In the genomic region with DNA sequence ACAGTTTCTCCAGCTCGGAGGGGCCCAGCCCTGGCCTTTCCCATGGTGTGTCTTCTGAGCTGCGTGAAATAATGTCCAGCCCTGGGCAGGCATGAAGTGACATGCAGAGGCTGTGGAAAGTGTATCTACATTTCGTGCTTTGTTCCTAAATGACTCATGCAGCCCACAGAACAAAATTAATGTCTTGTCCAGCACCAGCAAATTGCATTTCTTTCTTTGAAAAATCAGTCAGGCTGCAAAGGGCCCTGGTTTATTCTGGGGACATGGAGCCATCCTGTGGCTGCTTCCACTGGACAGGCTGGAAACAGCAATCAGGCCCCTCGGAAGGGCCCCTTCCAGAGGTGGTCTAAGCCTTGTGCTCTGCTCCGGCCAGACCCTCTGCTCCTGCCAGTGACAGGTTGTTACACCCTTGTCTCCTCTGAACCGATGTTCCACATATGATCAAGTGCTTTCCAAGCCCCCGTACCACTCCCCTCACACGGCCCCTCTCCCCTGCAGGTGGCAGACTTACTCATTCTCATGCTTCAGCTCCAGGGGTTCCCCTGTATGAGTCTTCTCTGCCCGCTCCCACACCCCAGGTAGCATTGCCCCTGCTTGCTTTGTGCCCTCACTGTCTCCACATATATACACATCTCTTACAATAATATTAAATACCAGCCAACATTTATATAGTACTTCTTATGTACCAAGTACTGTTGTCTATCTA, we compare ENCODE assay signal across 1 cellular context.
TF ChIP-seq lines count a peak whose summit lies in the region.

No MANE protein-coding gene starts in this region.

TF ChIP-seq in GM12878, 131 proteins besides CTCF, POLR2A, EP300 and RAD21 (continued from another document):
- TF ChIP-seq, protein P1, sequence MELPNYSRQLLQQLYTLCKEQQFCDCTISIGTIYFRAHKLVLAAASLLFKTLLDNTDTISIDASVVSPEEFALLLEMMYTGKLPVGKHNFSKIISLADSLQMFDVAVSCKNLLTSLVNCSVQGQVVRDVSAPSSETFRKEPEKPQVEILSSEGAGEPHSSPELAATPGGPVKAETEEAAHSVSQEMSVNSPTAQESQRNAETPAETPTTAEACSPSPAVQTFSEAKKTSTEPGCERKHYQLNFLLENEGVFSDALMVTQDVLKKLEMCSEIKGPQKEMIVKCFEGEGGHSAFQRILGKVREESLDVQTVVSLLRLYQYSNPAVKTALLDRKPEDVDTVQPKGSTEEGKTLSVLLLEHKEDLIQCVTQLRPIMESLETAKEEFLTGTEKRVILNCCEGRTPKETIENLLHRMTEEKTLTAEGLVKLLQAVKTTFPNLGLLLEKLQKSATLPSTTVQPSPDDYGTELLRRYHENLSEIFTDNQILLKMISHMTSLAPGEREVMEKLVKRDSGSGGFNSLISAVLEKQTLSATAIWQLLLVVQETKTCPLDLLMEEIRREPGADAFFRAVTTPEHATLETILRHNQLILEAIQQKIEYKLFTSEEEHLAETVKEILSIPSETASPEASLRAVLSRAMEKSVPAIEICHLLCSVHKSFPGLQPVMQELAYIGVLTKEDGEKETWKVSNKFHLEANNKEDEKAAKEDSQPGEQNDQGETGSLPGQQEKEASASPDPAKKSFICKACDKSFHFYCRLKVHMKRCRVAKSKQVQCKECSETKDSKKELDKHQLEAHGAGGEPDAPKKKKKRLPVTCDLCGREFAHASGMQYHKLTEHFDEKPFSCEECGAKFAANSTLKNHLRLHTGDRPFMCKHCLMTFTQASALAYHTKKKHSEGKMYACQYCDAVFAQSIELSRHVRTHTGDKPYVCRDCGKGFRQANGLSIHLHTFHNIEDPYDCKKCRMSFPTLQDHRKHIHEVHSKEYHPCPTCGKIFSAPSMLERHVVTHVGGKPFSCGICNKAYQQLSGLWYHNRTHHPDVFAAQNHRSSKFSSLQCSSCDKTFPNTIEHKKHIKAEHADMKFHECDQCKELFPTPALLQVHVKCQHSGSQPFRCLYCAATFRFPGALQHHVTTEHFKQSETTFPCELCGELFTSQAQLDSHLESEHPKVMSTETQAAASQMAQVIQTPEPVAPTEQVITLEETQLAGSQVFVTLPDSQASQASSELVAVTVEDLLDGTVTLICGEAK (IDR thresholded peaks at IDR 0.05; ENCODE audit: borderline replicate concordance) = no peak
- no peak for TF ChIP-seq SMAD5 (IDR thresholded peaks at IDR 0.05; ENCODE audit: low read depth)
- TF ChIP-seq, protein P2, sequence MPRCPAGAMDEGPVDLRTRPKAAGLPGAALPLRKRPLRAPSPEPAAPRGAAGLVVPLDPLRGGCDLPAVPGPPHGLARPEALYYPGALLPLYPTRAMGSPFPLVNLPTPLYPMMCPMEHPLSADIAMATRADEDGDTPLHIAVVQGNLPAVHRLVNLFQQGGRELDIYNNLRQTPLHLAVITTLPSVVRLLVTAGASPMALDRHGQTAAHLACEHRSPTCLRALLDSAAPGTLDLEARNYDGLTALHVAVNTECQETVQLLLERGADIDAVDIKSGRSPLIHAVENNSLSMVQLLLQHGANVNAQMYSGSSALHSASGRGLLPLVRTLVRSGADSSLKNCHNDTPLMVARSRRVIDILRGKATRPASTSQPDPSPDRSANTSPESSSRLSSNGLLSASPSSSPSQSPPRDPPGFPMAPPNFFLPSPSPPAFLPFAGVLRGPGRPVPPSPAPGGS (IDR thresholded peaks at IDR 0.05; ENCODE audit: borderline replicate concordance, insufficient read depth, low read depth, low read length, poor library complexity, severe bottlenecking) = peak; percentile 68
- TF ChIP-seq SRF (IDR thresholded peaks at IDR 0.05; ENCODE audit: low read depth in 2 of 2, low read length in 2 of 2) = no peak
- TF ChIP-seq POLR2AphosphoS5 (IDR thresholded peaks at IDR 0.05; ENCODE audit: low read length) = no peak
- no peak for TF ChIP-seq SREBF2 (IDR thresholded peaks at IDR 0.05; ENCODE audit: low read length)
- peak; percentile 88 for TF ChIP-seq IRF4 (IDR thresholded peaks at IDR 0.05; ENCODE audit: low read depth, low read length)
- TF ChIP-seq SMAD1 (IDR thresholded peaks at IDR 0.05; ENCODE audit: low read depth, partially characterized antibody) = no peak
- TF ChIP-seq CHD1 (IDR thresholded peaks at IDR 0.05; ENCODE audit: low read depth, low read length) = no peak
- TF ChIP-seq JUND (IDR thresholded peaks at IDR 0.05; ENCODE audit: low read depth, low read length) = no peak
- 0 out of 4 replicates have a peak, but pooled peaks of 1 of the 2 experiments have one; percentile 24 for TF ChIP-seq BHLHE40 (IDR thresholded peaks at IDR 0.05; ENCODE audit: borderline replicate concordance in 1 of 2, low read depth in 2 of 2, low read length in 1 of 2)
- no peak for TF ChIP-seq SIX5 (IDR thresholded peaks at IDR 0.05; ENCODE audit: low read depth, low read length, severe bottlenecking)
- TF ChIP-seq STAT3 (IDR thresholded peaks at IDR 0.05; ENCODE audit: low read depth, low read length) = no peak
- no peak for TF ChIP-seq TCF3 (IDR thresholded peaks at IDR 0.05; ENCODE audit: borderline replicate concordance, insufficient read depth, low read depth, low read length)
- TF ChIP-seq ATF7 (IDR thresholded peaks at IDR 0.05; ENCODE audit: low read depth) = no peak
- peak; percentile 57; the same call in 1 of the 2 replicates for TF ChIP-seq NFIC (IDR thresholded peaks at IDR 0.05; ENCODE audit: low read depth, low read length)
- TF ChIP-seq IRF3 (IDR thresholded peaks at IDR 0.05) = no peak
- TF ChIP-seq, protein P3, sequence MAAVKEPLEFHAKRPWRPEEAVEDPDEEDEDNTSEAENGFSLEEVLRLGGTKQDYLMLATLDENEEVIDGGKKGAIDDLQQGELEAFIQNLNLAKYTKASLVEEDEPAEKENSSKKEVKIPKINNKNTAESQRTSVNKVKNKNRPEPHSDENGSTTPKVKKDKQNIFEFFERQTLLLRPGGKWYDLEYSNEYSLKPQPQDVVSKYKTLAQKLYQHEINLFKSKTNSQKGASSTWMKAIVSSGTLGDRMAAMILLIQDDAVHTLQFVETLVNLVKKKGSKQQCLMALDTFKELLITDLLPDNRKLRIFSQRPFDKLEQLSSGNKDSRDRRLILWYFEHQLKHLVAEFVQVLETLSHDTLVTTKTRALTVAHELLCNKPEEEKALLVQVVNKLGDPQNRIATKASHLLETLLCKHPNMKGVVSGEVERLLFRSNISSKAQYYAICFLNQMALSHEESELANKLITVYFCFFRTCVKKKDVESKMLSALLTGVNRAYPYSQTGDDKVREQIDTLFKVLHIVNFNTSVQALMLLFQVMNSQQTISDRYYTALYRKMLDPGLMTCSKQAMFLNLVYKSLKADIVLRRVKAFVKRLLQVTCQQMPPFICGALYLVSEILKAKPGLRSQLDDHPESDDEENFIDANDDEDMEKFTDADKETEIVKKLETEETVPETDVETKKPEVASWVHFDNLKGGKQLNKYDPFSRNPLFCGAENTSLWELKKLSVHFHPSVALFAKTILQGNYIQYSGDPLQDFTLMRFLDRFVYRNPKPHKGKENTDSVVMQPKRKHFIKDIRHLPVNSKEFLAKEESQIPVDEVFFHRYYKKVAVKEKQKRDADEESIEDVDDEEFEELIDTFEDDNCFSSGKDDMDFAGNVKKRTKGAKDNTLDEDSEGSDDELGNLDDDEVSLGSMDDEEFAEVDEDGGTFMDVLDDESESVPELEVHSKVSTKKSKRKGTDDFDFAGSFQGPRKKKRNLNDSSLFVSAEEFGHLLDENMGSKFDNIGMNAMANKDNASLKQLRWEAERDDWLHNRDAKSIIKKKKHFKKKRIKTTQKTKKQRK (IDR thresholded peaks at IDR 0.05; ENCODE audit: low read depth, low read length) = no peak
- no peak for TF ChIP-seq SMC3 (IDR thresholded peaks at IDR 0.05; ENCODE audit: borderline replicate concordance, low read length)
- peak; percentile 46; the same call in 1 of the 2 replicates for TF ChIP-seq TCF12 (IDR thresholded peaks at IDR 0.05; ENCODE audit: low read depth, low read length)
- no peak for TF ChIP-seq HCFC1 (IDR thresholded peaks at IDR 0.05; ENCODE audit: low read length)
- no peak for TF ChIP-seq NR2C2 (IDR thresholded peaks at IDR 0.05; ENCODE audit: borderline replicate concordance, control insufficient read depth, insufficient read length, low read depth)
- TF ChIP-seq RFX5 (IDR thresholded peaks at IDR 0.05; ENCODE audit: low read depth, low read length) = no peak
- TF ChIP-seq NR2F1 (conservative IDR thresholded peaks at IDR 0.05) = peak; percentile 45; the same call in 1 of the 2 replicates
- no peak for TF ChIP-seq EGR1 (IDR thresholded peaks at IDR 0.05; ENCODE audit: borderline replicate concordance in 1 of 2, low read depth in 2 of 2, low read length in 2 of 2)
- no peak for TF ChIP-seq ZNF622 (IDR thresholded peaks at IDR 0.05)
- TF ChIP-seq FOS (IDR thresholded peaks at IDR 0.05; ENCODE audit: borderline replicate concordance, extremely low read depth, insufficient read length) = no peak
- TF ChIP-seq MEF2B (IDR thresholded peaks at IDR 0.05; ENCODE audit: partially characterized antibody, poor library complexity, severe bottlenecking) = no peak
- no peak for TF ChIP-seq SREBF1 (IDR thresholded peaks at IDR 0.05; ENCODE audit: low read length)
- no peak for TF ChIP-seq PML (IDR thresholded peaks at IDR 0.05; ENCODE audit: low read length)
- TF ChIP-seq PRDM15 (CRISPR knock-in tag; IDR thresholded peaks at IDR 0.05) = no peak
- peak; percentile 43; the same call in 1 of the 2 replicates for TF ChIP-seq ZBED1 (IDR thresholded peaks at IDR 0.05; ENCODE audit: borderline replicate concordance)
- TF ChIP-seq FOXM1 (IDR thresholded peaks at IDR 0.05; ENCODE audit: low read depth, low read length) = peak; percentile 76; the same call in 1 of the 2 replicates
- no peak for TF ChIP-seq SMARCA5 (IDR thresholded peaks at IDR 0.05)
- no peak for TF ChIP-seq ASH2L (IDR thresholded peaks at IDR 0.05; ENCODE audit: borderline replicate concordance, low read depth)
- TF ChIP-seq IKZF1 (conservative IDR thresholded peaks at IDR 0.05) = peak; percentile 40
- TF ChIP-seq SUZ12 (IDR thresholded peaks at IDR 0.05; ENCODE audit: unreplicated experiment) = no peak
- no peak for TF ChIP-seq MEF2A (IDR thresholded peaks at IDR 0.05; ENCODE audit: insufficient read depth, low read depth, low read length)
- TF ChIP-seq RB1 (IDR thresholded peaks at IDR 0.05; ENCODE audit: borderline replicate concordance) = no peak
- no peak for TF ChIP-seq CHD2 (IDR thresholded peaks at IDR 0.05; ENCODE audit: borderline replicate concordance, low read depth, low read length)
- TF ChIP-seq, protein P4, sequence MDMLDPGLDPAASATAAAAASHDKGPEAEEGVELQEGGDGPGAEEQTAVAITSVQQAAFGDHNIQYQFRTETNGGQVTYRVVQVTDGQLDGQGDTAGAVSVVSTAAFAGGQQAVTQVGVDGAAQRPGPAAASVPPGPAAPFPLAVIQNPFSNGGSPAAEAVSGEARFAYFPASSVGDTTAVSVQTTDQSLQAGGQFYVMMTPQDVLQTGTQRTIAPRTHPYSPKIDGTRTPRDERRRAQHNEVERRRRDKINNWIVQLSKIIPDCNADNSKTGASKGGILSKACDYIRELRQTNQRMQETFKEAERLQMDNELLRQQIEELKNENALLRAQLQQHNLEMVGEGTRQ (IDR thresholded peaks at IDR 0.05; ENCODE audit: borderline replicate concordance, low read depth, low read length) = no peak
